In the genomic region with DNA sequence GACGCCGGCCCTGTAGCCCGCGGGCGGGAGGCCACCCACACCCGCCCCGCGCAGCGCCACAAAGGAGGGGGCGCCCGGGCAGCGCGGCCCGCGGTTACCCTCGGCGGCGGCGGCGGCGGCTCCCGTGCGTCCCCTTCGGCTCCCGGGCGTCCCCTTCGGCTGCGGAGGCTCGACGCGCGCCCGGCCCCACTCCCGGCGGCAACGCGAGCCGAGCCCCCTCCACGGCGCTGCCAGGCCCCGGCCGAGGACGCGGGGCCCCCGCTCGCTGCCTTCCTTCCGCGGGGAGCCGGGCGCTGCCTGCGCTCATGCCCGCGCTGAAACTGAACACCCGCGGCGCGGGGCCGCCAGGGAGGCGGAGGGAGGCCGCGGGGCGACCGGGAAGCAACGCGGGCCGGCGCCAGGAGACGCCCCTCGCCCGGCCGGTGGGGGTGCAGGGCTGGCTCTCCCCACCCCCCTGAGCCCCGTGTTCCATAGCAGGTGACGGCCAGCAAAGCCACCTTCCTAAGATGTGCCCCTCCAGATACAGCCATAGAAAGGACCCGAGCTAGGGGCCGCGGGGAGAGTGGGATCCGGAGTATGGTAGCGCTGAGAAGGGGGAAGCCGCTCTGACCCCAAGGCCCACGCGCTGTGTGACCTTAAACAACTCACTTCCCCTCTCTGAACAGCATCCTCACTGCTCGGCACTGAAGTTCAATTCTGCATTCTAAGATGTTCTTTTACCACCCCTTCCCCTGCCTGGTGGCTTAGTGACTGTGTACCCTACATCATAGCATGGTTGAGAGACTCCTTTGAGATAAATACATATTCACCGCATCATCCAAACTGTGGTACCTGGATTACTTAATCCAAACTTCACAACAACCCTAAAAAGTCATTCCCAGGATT, we compare ENCODE assay signal across 1 cellular context.
TF ChIP-seq lines count a peak whose summit lies in the region.

No MANE protein-coding gene starts in this region.

TF ChIP-seq in HepG2, 621 proteins besides CTCF, POLR2A, EP300 and RAD21 (continues in another document):
- TF ChIP-seq ZNF121 (CRISPR knock-in tag; IDR thresholded peaks at IDR 0.05): peak; percentile 6; the same call in 1 of the 2 replicates
- TF ChIP-seq MXD3 (CRISPR knock-in tag; IDR thresholded peaks at IDR 0.05): no peak
- TF ChIP-seq ZNF543 (CRISPR knock-in tag; IDR thresholded peaks at IDR 0.05): no peak
- TF ChIP-seq HOXD1 (CRISPR knock-in tag; IDR thresholded peaks at IDR 0.05): no peak
- no peak for TF ChIP-seq ZBTB7B (CRISPR knock-in tag; IDR thresholded peaks at IDR 0.05)
- peak; percentile 41 for TF ChIP-seq SKI (IDR thresholded peaks at IDR 0.05; ENCODE audit: partially characterized antibody)
- no peak for TF ChIP-seq SRY (CRISPR knock-in tag; IDR thresholded peaks at IDR 0.05)
- TF ChIP-seq ZNF234 (CRISPR knock-in tag; conservative IDR thresholded peaks at IDR 0.05): no peak
- TF ChIP-seq, protein P1, sequence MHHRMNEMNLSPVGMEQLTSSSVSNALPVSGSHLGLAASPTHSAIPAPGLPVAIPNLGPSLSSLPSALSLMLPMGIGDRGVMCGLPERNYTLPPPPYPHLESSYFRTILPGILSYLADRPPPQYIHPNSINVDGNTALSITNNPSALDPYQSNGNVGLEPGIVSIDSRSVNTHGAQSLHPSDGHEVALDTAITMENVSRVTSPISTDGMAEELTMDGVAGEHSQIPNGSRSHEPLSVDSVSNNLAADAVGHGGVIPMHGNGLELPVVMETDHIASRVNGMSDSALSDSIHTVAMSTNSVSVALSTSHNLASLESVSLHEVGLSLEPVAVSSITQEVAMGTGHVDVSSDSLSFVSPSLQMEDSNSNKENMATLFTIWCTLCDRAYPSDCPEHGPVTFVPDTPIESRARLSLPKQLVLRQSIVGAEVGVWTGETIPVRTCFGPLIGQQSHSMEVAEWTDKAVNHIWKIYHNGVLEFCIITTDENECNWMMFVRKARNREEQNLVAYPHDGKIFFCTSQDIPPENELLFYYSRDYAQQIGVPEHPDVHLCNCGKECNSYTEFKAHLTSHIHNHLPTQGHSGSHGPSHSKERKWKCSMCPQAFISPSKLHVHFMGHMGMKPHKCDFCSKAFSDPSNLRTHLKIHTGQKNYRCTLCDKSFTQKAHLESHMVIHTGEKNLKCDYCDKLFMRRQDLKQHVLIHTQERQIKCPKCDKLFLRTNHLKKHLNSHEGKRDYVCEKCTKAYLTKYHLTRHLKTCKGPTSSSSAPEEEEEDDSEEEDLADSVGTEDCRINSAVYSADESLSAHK (CRISPR knock-in tag; IDR thresholded peaks at IDR 0.05; ENCODE audit: borderline replicate concordance): no peak
- no peak for TF ChIP-seq SMAD1 (CRISPR knock-in tag; IDR thresholded peaks at IDR 0.05; ENCODE audit: borderline replicate concordance, low read depth)
- no peak for TF ChIP-seq ZKSCAN5 (CRISPR knock-in tag; IDR thresholded peaks at IDR 0.05)
- TF ChIP-seq SATB2 (CRISPR knock-in tag; IDR thresholded peaks at IDR 0.05): no peak
- no peak for TF ChIP-seq ZNF597 (CRISPR knock-in tag; IDR thresholded peaks at IDR 0.05)
- TF ChIP-seq, protein P2, sequence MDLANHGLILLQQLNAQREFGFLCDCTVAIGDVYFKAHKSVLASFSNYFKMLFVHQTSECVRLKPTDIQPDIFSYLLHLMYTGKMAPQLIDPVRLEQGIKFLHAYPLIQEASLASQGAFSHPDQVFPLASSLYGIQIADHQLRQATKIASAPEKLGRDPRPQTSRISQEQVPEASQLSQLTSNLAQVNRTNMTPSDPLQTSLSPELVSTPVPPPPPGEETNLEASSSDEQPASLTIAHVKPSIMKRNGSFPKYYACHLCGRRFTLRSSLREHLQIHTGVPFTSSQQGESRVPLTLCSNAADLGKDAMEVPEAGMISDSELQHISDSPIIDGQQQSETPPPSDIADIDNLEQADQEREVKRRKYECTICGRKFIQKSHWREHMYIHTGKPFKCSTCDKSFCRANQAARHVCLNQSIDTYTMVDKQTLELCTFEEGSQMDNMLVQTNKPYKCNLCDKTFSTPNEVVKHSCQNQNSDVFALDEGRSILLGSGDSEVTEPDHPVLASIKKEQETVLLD (CRISPR knock-in tag; IDR thresholded peaks at IDR 0.05; ENCODE audit: low read depth): 0 out of 2 replicates have a peak, but pooled peaks have one; percentile 2
- TF ChIP-seq, protein P3, sequence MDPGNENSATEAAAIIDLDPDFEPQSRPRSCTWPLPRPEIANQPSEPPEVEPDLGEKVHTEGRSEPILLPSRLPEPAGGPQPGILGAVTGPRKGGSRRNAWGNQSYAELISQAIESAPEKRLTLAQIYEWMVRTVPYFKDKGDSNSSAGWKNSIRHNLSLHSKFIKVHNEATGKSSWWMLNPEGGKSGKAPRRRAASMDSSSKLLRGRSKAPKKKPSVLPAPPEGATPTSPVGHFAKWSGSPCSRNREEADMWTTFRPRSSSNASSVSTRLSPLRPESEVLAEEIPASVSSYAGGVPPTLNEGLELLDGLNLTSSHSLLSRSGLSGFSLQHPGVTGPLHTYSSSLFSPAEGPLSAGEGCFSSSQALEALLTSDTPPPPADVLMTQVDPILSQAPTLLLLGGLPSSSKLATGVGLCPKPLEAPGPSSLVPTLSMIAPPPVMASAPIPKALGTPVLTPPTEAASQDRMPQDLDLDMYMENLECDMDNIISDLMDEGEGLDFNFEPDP (CRISPR knock-in tag; conservative IDR thresholded peaks at IDR 0.05): 0 out of 2 replicates have a peak, but pooled peaks have one; percentile 8
- no peak for TF ChIP-seq ZNF224 (CRISPR knock-in tag; IDR thresholded peaks at IDR 0.05)
- no peak for TF ChIP-seq SIN3B (IDR thresholded peaks at IDR 0.05; ENCODE audit: low read length)
- 0 out of 2 replicates have a peak, but pooled peaks have one; percentile 1 for TF ChIP-seq SP5 (CRISPR knock-in tag; IDR thresholded peaks at IDR 0.05; ENCODE audit: borderline replicate concordance, low read depth)
- no peak for TF ChIP-seq BCLAF1 (IDR thresholded peaks at IDR 0.05)
- TF ChIP-seq, protein P4, sequence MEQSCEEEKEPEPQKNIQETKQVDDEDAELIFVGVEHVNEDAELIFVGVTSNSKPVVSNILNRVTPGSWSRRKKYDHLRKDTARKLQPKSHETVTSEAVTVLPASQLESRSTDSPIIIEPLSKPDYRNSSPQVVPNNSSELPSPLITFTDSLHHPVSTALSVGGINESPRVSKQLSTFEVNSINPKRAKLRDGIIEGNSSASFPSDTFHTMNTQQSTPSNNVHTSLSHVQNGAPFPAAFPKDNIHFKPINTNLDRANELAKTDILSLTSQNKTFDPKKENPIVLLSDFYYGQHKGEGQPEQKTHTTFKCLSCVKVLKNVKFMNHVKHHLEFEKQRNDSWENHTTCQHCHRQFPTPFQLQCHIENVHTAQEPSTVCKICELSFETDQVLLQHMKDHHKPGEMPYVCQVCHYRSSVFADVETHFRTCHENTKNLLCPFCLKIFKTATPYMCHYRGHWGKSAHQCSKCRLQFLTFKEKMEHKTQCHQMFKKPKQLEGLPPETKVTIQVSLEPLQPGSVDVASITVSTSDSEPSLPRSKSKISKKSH (CRISPR knock-in tag; IDR thresholded peaks at IDR 0.05; ENCODE audit: borderline replicate concordance): no peak
- TF ChIP-seq ZUFSP (CRISPR knock-in tag; IDR thresholded peaks at IDR 0.05; ENCODE audit: borderline replicate concordance): no peak
- TF ChIP-seq NCOA2 (CRISPR knock-in tag; IDR thresholded peaks at IDR 0.05): 0 out of 2 replicates have a peak, but pooled peaks have one; percentile 20
- TF ChIP-seq CEBPG (CRISPR knock-in tag; IDR thresholded peaks at IDR 0.05): 0 out of 2 replicates have a peak, but pooled peaks have one; percentile 8
- TF ChIP-seq MEF2D (CRISPR knock-in tag; IDR thresholded peaks at IDR 0.05): no peak
- TF ChIP-seq POLR2AphosphoS5 (IDR thresholded peaks at IDR 0.05; ENCODE audit: low read depth, low read length): no peak
- TF ChIP-seq, protein P5, sequence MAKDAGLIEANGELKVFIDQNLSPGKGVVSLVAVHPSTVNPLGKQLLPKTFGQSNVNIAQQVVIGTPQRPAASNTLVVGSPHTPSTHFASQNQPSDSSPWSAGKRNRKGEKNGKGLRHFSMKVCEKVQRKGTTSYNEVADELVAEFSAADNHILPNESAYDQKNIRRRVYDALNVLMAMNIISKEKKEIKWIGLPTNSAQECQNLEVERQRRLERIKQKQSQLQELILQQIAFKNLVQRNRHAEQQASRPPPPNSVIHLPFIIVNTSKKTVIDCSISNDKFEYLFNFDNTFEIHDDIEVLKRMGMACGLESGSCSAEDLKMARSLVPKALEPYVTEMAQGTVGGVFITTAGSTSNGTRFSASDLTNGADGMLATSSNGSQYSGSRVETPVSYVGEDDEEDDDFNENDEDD (CRISPR knock-in tag; IDR thresholded peaks at IDR 0.05; ENCODE audit: borderline replicate concordance): 0 out of 2 replicates have a peak, but pooled peaks have one; percentile 3
- TF ChIP-seq ZNF570 (CRISPR knock-in tag; IDR thresholded peaks at IDR 0.05; ENCODE audit: borderline replicate concordance): no peak
- TF ChIP-seq ZNF205 (CRISPR knock-in tag; IDR thresholded peaks at IDR 0.05): 0 out of 2 replicates have a peak, but pooled peaks have one; percentile 56
- TF ChIP-seq ZNF768 (CRISPR knock-in tag; IDR thresholded peaks at IDR 0.05): peak; percentile 99
- no peak for TF ChIP-seq FOXM1 (CRISPR knock-in tag; IDR thresholded peaks at IDR 0.05)
- TF ChIP-seq NFIC (IDR thresholded peaks at IDR 0.05; ENCODE audit: low read length): no peak
